In the genomic region with DNA sequence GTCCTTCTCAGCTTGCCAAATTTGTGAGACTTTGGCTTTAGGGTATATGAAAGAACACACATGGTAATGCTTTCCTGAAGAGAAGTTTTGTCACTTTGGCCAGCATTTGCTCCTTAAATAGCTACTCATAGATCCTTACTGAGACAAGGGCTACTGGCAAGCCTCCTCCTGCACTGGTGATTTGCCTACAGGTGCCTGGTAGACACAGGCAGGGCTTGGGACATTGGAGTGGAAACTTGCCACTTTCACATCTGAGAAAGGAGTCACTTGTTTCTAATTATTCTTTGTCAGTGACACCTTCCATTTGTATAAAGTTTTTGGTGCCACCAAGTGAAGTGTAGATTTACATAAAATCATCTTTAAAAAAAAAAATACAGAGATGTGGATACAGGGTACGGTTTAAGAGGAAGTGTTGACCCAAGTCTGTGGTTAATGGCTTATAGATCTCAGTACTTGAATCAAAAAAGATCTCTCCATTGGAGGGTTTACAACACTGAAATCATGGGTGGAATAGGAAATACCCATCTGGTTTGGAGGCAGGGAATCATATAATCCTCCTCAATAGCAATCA, we compare ENCODE assay signal across 22 cellular contexts.
A peak's percentile ranks its signal among the peaks of the same experiment; 100 is the strongest.
DNase-seq lines count a peak whose midpoint lies in the region; ATAC-seq and TF ChIP-seq lines count a peak whose summit lies in the region.
"Had no signal": no experiment of that assay in that cellular context is flagged by ENCODE, and none has a peak within 500 bp of the region (broad histone marks: within the 10 kb centered on the region; RNA-seq: fewer than 3 reads in every experiment).

No MANE protein-coding gene starts in this region.

- H2AFZ ChIP-seq in osteoblast (ENCODE audit: low read length), result no peak overlapping the region

- no peak for TF ChIP-seq CTCF in osteoblast (IDR thresholded peaks at IDR 0.05; ENCODE audit: extremely low read depth, low read depth, low read length)
- TF ChIP-seq CTCF in left lung (IDR thresholded peaks at IDR 0.05), result no peak

- ATAC-seq in GM21786 (IDR thresholded peaks at IDR 0.05; ENCODE audit: unreplicated experiment), result peak; percentile 56
- no peak for ATAC-seq in left lung
- ATAC-seq: Right ventricle myocardium inferior had no signal

- intact Hi-C loops in left lung (cut with DNase I), result no loop called here

- DNase-seq in DMS53 (lab: John Stamatoyannopoulos, UW) (peak; percentile 0), DMS53 treated with DMSO at 0.1 percent for 48 hours (lab: John Stamatoyannopoulos, UW; ENCODE audit: unreplicated experiment) (no peak), MV-4-11 (lab: John Stamatoyannopoulos, UW) (peak; percentile 54), osteoblast (ENCODE audit: insufficient read length, low spot score, missing footprints) (peak; percentile 15), left lung (no peak), NCI-H82 (lab: John Stamatoyannopoulos, UW) (no peak), NCI-H2196 treated with DMSO at 0.1 percent for 48 hours (lab: John Stamatoyannopoulos, UW; ENCODE audit: unreplicated experiment) (no peak)
- DNase-seq: AML-193; GF-D8; HFFc6; NCI-H1092; NCI-H1436 treated with DMSO at 0.1 percent for 48 hours; NCI-H2029 treated with DMSO at 0.1 percent for 48 hours; NCI-H2171; NCI-H446; NK-92 treated with Interleukin-12 subunit alpha and Interleukin-12 subunit beta, amount 100 ng/mL, for 24 hours; SW 1271; T-helper 2 cell had no signal

- H3K4me3 ChIP-seq in osteoblast (ENCODE audit: insufficient read depth, low read length) (no peak overlapping the region), left lung (no peak overlapping the region)

- peaks cover 8% of the 10 kb centered on the region for H3K9me3 ChIP-seq in osteoblast (ENCODE audit: low read depth, low read length)
- peaks cover 0 to 12% of the 10 kb centered on the region in 2 donors for H3K9me3 ChIP-seq in left lung

- no peaks in the 10 kb centered on the region for H4K20me1 ChIP-seq in osteoblast (ENCODE audit: insufficient read depth, low read length)

- H3K4me1 ChIP-seq in osteoblast (ENCODE audit: insufficient read depth, low read length), result no peaks in the 10 kb centered on the region
- H3K4me1 ChIP-seq in left lung, result no peaks in the 10 kb centered on the region

- no peak overlapping the region for H3K4me2 ChIP-seq in osteoblast (ENCODE audit: insufficient read depth, low read length)

- H3K36me3 ChIP-seq in osteoblast (ENCODE audit: insufficient read depth, low read length) (no peaks in the 10 kb centered on the region), left lung (no peaks in the 10 kb centered on the region)

- H3K79me2 ChIP-seq in osteoblast (ENCODE audit: insufficient read depth, low read length), result no peaks in the 10 kb centered on the region

- no peak overlapping the region for H3K27ac ChIP-seq in osteoblast (ENCODE audit: low read depth, low read length)
- no peak overlapping the region for H3K27ac ChIP-seq in left lung
- H3K27ac ChIP-seq: 22Rv1, C4-2B had no signal

- H3K27me3 ChIP-seq in osteoblast (ENCODE audit: insufficient read depth, low read length) (no peaks in the 10 kb centered on the region), left lung (no peaks in the 10 kb centered on the region)

Comparison
In these comparisons a context has a peak if more than half of its experiments do, and no peak if none do; other contexts are left out.
1. DNase-seq: peak in DMS53 (single experiment), MV-4-11 (single experiment) and osteoblast (single experiment); none in DMS53 treated with DMSO at 0.1 percent for 48 hours (single experiment), left lung (0 of 2), NCI-H82 (single experiment) and NCI-H2196 treated with DMSO at 0.1 percent for 48 hours (single experiment).